12 cellular contexts compared by ENCODE assay signal in genomic region chr15:38424101-38424552, GRCh38. TPM values are rescaled to one million over a fixed set of nuclear protein-coding genes. Genes with fewer than 3 reads are reported as not detected.
DNase-seq lines count a peak whose midpoint lies in the region; ATAC-seq and TF ChIP-seq lines count a peak whose summit lies in the region.
"Had no signal": no experiment of that assay in that cellular context is flagged by ENCODE, and none has a peak within 500 bp of the region (broad histone marks: within the 10 kb centered on the region; RNA-seq: fewer than 3 reads in every experiment).

No MANE protein-coding gene starts in this region.

- H3K4me1 ChIP-seq in tibial artery (no peaks in the 10 kb centered on the region), body of pancreas (no peaks in the 10 kb centered on the region)
- H3K4me1 ChIP-seq: psoas muscle had no signal

- intact Hi-C loops in tibial artery (cut with DNase I; ENCODE audit: low total_unique reads), result no loop called here
- intact Hi-C loops in body of pancreas (cut with DNase I), result no loop called here

- WGBS in body of pancreas, 2 donors, result 69 to 72% methylated on average over 4 of the region's 4 CpGs

- ATAC-seq in GM18498 (IDR thresholded peaks at IDR 0.05; ENCODE audit: unreplicated experiment) (peak; percentile 78), GM19372 (IDR thresholded peaks at IDR 0.05; ENCODE audit: low read depth, unreplicated experiment) (peak; percentile 48), HG02642 (IDR thresholded peaks at IDR 0.05; ENCODE audit: poor library complexity, unreplicated experiment) (peak; percentile 69), HG03442 (IDR thresholded peaks at IDR 0.05; ENCODE audit: unreplicated experiment) (peak; percentile 69), body of pancreas (no peak)
- ATAC-seq: psoas muscle had no signal

- DNase-seq in SHP77 treated with DMSO at 0.1 percent for 48 hours (lab: John Stamatoyannopoulos, UW) (no peak), tibial artery (no peak), body of pancreas (no peak), NCI-H446 (lab: John Stamatoyannopoulos, UW) (no peak)
- DNase-seq: activated CD4-positive, alpha-beta T cell treated with anti-CD3 and anti-CD28 coated beads for 4 hours; Caco-2; GOT3; psoas muscle had no signal

- no peak overlapping the region for H3K27ac ChIP-seq in tibial artery
- no peak overlapping the region for H3K27ac ChIP-seq in body of pancreas
- H3K27ac ChIP-seq: psoas muscle had no signal

- no peaks in the 10 kb centered on the region for H3K9me3 ChIP-seq in tibial artery
- H3K9me3 ChIP-seq in body of pancreas, result no peaks in the 10 kb centered on the region
- H3K9me3 ChIP-seq: Caco-2, psoas muscle had no signal

- no peak overlapping the region for H3K4me3 ChIP-seq in tibial artery
- no peak overlapping the region for H3K4me3 ChIP-seq in body of pancreas
- H3K4me3 ChIP-seq: psoas muscle had no signal

- TF ChIP-seq CTCF in tibial artery (IDR thresholded peaks at IDR 0.05), result no peak
- no peak for TF ChIP-seq CTCF in body of pancreas (IDR thresholded peaks at IDR 0.05)

- no peak for TF ChIP-seq POLR2A in body of pancreas (IDR thresholded peaks at IDR 0.05)

- H3K27me3 ChIP-seq in tibial artery (peaks cover 0 to 5% of the 10 kb centered on the region in 2 donors), body of pancreas (no peaks in the 10 kb centered on the region)

- H3K36me3 ChIP-seq in tibial artery, result no peaks in the 10 kb centered on the region
- H3K36me3 ChIP-seq in body of pancreas (replicated peaks in 1 of 2; ENCODE audit: insufficient read depth in 1 of 2, low read depth in 2 of 2), result no peaks in the 10 kb centered on the region

RNA-seq across cellular contexts. Expression of gene FAM98B, which starts 29.8 kb away (rescaled TPM):
- total RNA-seq in body of pancreas, result 1 to 10 TPM; 7.9 to 8.6 TPM
